In the genomic region with DNA sequence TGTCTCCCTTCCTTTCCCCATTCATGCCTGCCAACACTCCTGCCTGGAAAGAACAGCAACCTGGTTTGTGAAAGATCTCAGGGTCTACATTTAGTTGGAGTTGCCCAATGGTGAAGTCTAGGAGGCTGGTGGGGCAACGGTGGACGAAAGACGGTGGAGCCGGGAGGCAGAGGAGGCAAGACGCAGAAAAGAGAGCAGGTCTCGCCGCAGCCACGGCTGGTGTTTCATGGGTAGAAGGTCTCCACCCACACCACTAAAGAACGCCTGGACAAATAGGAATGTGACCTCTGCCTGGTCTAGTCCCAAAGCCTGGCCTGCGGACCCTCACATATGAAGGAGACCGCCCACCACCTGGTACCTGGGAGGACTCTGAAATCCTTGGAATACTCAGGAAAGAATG, we compare ENCODE assay signal across 23 cellular contexts.
"Had no signal": no experiment of that assay in that cellular context is flagged by ENCODE, and none has a peak within 500 bp of the region (broad histone marks: within the 10 kb centered on the region; RNA-seq: fewer than 3 reads in every experiment).

No MANE protein-coding gene starts in this region.

- H3K27me3 Mint-ChIP-seq: dendritic cell treated with granulocyte-macrophage colony-stimulating factor and Interleukin-4, amounts not matched to agents 40 ng/mL and 50 ng/mL, for 4 days; effector memory CD8-positive, alpha-beta T cell had no signal

- DNase-seq: colonic mucosa; cortex of kidney; effector CD8-positive, alpha-beta T cell; effector memory CD8-positive, alpha-beta T cell; endodermal cell; esophagus squamous epithelium; foreskin fibroblast; foreskin melanocyte; gastrocnemius medialis; glutamatergic neuron; head of caudate nucleus; heart right ventricle; hippocampal formation; left cardiac atrium; left lung; left ventricle myocardium superior; lower lobe of right lung; mammary epithelial cell; mesendoderm; mucosa of descending colon had no signal

- H3K4me3 Mint-ChIP-seq: dendritic cell treated with granulocyte-macrophage colony-stimulating factor and Interleukin-4, amounts not matched to agents 40 ng/mL and 50 ng/mL, for 4 days; effector memory CD8-positive, alpha-beta T cell; endodermal cell; memory B cell; mesothelial cell of epicardium had no signal

- H3K9me3 ChIP-seq: colonic mucosa, gastrocnemius medialis, heart right ventricle, lower lobe of right lung had no signal

- H3K27ac ChIP-seq: colonic mucosa, esophagus squamous epithelium, gastrocnemius medialis, heart right ventricle, left lung, lower lobe of right lung had no signal

- H3K27ac Mint-ChIP-seq: dendritic cell treated with granulocyte-macrophage colony-stimulating factor and Interleukin-4, amounts not matched to agents 40 ng/mL and 50 ng/mL, for 4 days; effector memory CD8-positive, alpha-beta T cell; endodermal cell; memory B cell; mesothelial cell of epicardium had no signal

- H3K4me3 ChIP-seq: colonic mucosa, esophagus squamous epithelium, gastrocnemius medialis, heart right ventricle, left lung, lower lobe of right lung, mucosa of descending colon had no signal

- H3K4me1 ChIP-seq: colonic mucosa, esophagus squamous epithelium, gastrocnemius medialis, heart right ventricle, left lung, lower lobe of right lung had no signal

- ATAC-seq: effector memory CD8-positive, alpha-beta T cell; gastrocnemius medialis; heart right ventricle; left cardiac atrium; left lung; left ventricle myocardium superior; lower lobe of right lung; mucosa of descending colon had no signal

- H3K9me3 Mint-ChIP-seq: effector memory CD8-positive, alpha-beta T cell had no signal

- H3K4me1 Mint-ChIP-seq: endodermal cell, mesothelial cell of epicardium had no signal

- H3K36me3 ChIP-seq: colonic mucosa, esophagus squamous epithelium, gastrocnemius medialis, heart right ventricle, left lung, lower lobe of right lung had no signal

- H3K27me3 ChIP-seq: colonic mucosa, esophagus squamous epithelium, gastrocnemius medialis, heart right ventricle, left lung had no signal
